ENCODE assay signal across 29 cellular contexts in genomic region chr19:47761566-47761965, GRCh38. TPM values are rescaled to one million over a fixed set of nuclear protein-coding genes. Genes with fewer than 3 reads are reported as not detected.
"Had no signal": no experiment of that assay in that cellular context is flagged by ENCODE, and none has a peak within 500 bp of the region (broad histone marks: within the 10 kb centered on the region; RNA-seq: fewer than 3 reads in every experiment).

No MANE protein-coding gene starts in this region.

- ATAC-seq: PC-3, SK-N-SH treated with all-trans-retinoic acid at 6 μM for 48 hours had no signal

- H3K27me3 Mint-ChIP-seq: activated B cell treated with CpG ODN at 0.5 μM for 24 hours; activated CD4-positive, alpha-beta memory T cell treated with anti-CD3 and anti-CD28 coated beads, Interleukin-2, amount 10 ng/mL, durations not matched to agents 7 days and 5 days; activated naive CD4-positive, alpha-beta T cell treated with anti-CD3 and anti-CD28 coated beads, Interleukin-2, amount 50 U/mL, for 24 hours had no signal

- H3K9me3 Mint-ChIP-seq: activated CD4-positive, alpha-beta memory T cell treated with anti-CD3 and anti-CD28 coated beads, Interleukin-2, amount 10 ng/mL, durations not matched to agents 7 days and 5 days; activated naive CD4-positive, alpha-beta T cell treated with anti-CD3 and anti-CD28 coated beads, Interleukin-2, amount 50 U/mL, for 24 hours; activated T-helper 2 cell treated with anti-CD3 and anti-CD28 coated beads, Interferon-gamma antibody, Interleukin-2, Interleukin-4, amounts not matched to agents 10 μg/mL and 5 μg/mL and 100 μg/mL, durations not matched to agents 14 hours and 24 hours and 36 hours had no signal

- H3K4me3 Mint-ChIP-seq: activated B cell treated with CpG ODN at 0.5 μM for 24 hours; activated CD4-positive, alpha-beta memory T cell treated with anti-CD3 and anti-CD28 coated beads, Interleukin-2, amount 10 ng/mL, durations not matched to agents 7 days and 5 days; activated naive CD4-positive, alpha-beta T cell treated with anti-CD3 and anti-CD28 coated beads, Interleukin-2, amount 50 U/mL, for 24 hours had no signal

- H3K27ac Mint-ChIP-seq: activated B cell treated with CpG ODN at 0.5 μM for 24 hours; activated CD4-positive, alpha-beta memory T cell treated with anti-CD3 and anti-CD28 coated beads, Interleukin-2, amount 10 ng/mL, durations not matched to agents 7 days and 5 days; activated T-helper 2 cell treated with anti-CD3 and anti-CD28 coated beads, Interferon-gamma antibody, Interleukin-2, Interleukin-4, amounts not matched to agents 10 μg/mL and 5 μg/mL and 100 μg/mL, durations not matched to agents 14 hours and 24 hours and 36 hours had no signal

- H3K9me3 ChIP-seq: breast epithelium, MG63, SJSA1 had no signal

- H3K4me1 Mint-ChIP-seq: activated B cell treated with CpG ODN at 0.5 μM for 24 hours; activated CD4-positive, alpha-beta memory T cell treated with anti-CD3 and anti-CD28 coated beads, Interleukin-2, amount 10 ng/mL, durations not matched to agents 7 days and 5 days; activated naive CD4-positive, alpha-beta T cell treated with anti-CD3 and anti-CD28 coated beads, Interleukin-2, amount 50 U/mL, for 24 hours had no signal

- DNase-seq: activated B cell treated with CpG ODN at 0.5 μM for 24 hours; activated CD4-positive, alpha-beta memory T cell treated with anti-CD3 and anti-CD28 coated beads, Interleukin-2, amount 10 ng/mL, durations not matched to agents 7 days and 5 days; activated CD4-positive, alpha-beta T cell treated with anti-CD3 and anti-CD28 coated beads for 1 hour; activated CD4-positive, alpha-beta T cell treated with anti-CD3 and anti-CD28 coated beads, Interleukin-2, amount 50 U/mL, for 1 hour; activated gamma-delta T cell treated with Interleukin-2 at 50 U/mL for 16 hours; activated T-cell treated with anti-CD3 and anti-CD28 coated beads for 4 hours; activated T-cell treated with anti-CD3 and anti-CD28 coated beads, Interleukin-2, amount 50 U/mL, for 48 hours; aorta; caudate nucleus; MG63; MV-4-11; NCI-H1105; NCI-H1436; NCI-H1694 treated with DMSO at 0.1 percent for 48 hours; NCI-H2029 treated with DMSO at 0.1 percent for 48 hours; NCI-H345; NCI-H510A treated with DMSO at 0.1 percent for 48 hours; PC-3; SHP77; SW 1271; T-helper 9 cell had no signal

RNA-seq across cellular contexts. Expression of gene TPRX1, which starts 42.8 kb away (rescaled TPM):
- total RNA-seq: activated B cell treated with CpG ODN at 0.5 μM for 24 hours; activated CD4-positive, alpha-beta memory T cell treated with anti-CD3 and anti-CD28 coated beads, Interleukin-2, amount 10 ng/mL, durations not matched to agents 7 days and 5 days; activated CD8-positive, alpha-beta memory T cell treated with anti-CD3 and anti-CD28 coated beads for 36 hours; activated T-helper 2 cell treated with anti-CD3 and anti-CD28 coated beads, Interferon-gamma antibody, Interleukin-2, Interleukin-4, amounts not matched to agents 10 μg/mL and 5 μg/mL and 100 μg/mL, durations not matched to agents 14 hours and 24 hours and 36 hours; aorta; breast epithelium; cerebellum; PC-3; SJSA1; T-helper 1 cell treated with Interleukin-12 subunit alpha and Interleukin-12 subunit beta and Interleukin-4 antibody, amounts not matched to agents 30 ng/mL and 1 ng/mL, for 36 hours had no signal

RNA-seq across cellular contexts. Expression of gene EHD2, which starts 48.3 kb away (rescaled TPM):
- total RNA-seq: activated B cell treated with CpG ODN at 0.5 μM for 24 hours; activated CD4-positive, alpha-beta memory T cell treated with anti-CD3 and anti-CD28 coated beads, Interleukin-2, amount 10 ng/mL, durations not matched to agents 7 days and 5 days had no signal
